In genomic region chr14:77301103-77301502, GRCh38 we compare ENCODE assay signal across 8 cellular contexts. TPM values are rescaled to one million over a fixed set of nuclear protein-coding genes. Genes with fewer than 3 reads are reported as not detected.
DNase-seq lines count a peak whose midpoint lies in the region; ATAC-seq and TF ChIP-seq lines count a peak whose summit lies in the region.

No MANE protein-coding gene starts in this region.

- CTCF ChIA-PET in GM10248 (lab: Yijun Ruan, JAX), result interaction anchor here (0.8 to 12.9 kb wide), 18 partner anchors 8 to 425 kb away, joined by 3 to 247 read pairs (median 4); partner anchors contain the start of gene POMT2

- POLR2A ChIA-PET in GM10248 (lab: Yijun Ruan, JAX), result no interaction called here

- no peaks in the 10 kb centered on the region for H3K27me3 ChIP-seq in gastrocnemius medialis

- H3K9me3 ChIP-seq in gastrocnemius medialis, result no peaks in the 10 kb centered on the region

- in situ Hi-C loops in astrocyte of the spinal cord (cut with HindIII; ENCODE audit: low sequenced_read_pairs), result no loop called here
- in situ Hi-C loops in gastrocnemius medialis (cut with MboI; ENCODE audit: low sequenced_read_pairs in 4 of 4), result no loop called here

- H3K36me3 ChIP-seq in gastrocnemius medialis, result peaks cover 0 to 34% of the 10 kb centered on the region in 2 donors

- H3K4me1 ChIP-seq in gastrocnemius medialis, result peaks cover 46 to 52% of the 10 kb centered on the region in 2 donors

- H3K4me3 ChIP-seq in astrocyte of the spinal cord (ENCODE audit: low read depth, low read length) (no peak overlapping the region), gastrocnemius medialis (peak overlapping the region in 1 of 4 donors; percentile 13)

- TF ChIP-seq CTCF in GM10248 (IDR thresholded peaks at IDR 0.05; ENCODE audit: control extremely low read depth, extremely low read depth, low read depth, missing control alignments) (peak; percentile 51), astrocyte of the spinal cord (IDR thresholded peaks at IDR 0.05; ENCODE audit: low read depth, low read length) (peak; percentile 94), gastrocnemius medialis (IDR thresholded peaks at IDR 0.05 in 4 of 5, conservative IDR thresholded peaks at IDR 0.05 in 1 of 5) (peak; percentile 80 to 95 (median 86))

- H3K27ac ChIP-seq in gastrocnemius medialis, result peak overlapping the region; percentile 24 to 97 (median 96)

- TF ChIP-seq POLR2A in gastrocnemius medialis (IDR thresholded peaks at IDR 0.05), result no peak

- intact Hi-C loops in gastrocnemius medialis (cut with DNase I; ENCODE audit: low total_unique reads), result loop anchor here (1.0 to 5.0 kb wide), 5 partner anchors 15 to 429 kb away; partner anchors contain the start of genes AHSA1, SAMD15, TMED8 and VIPAS39

- peak; percentile 65 to 73 for ATAC-seq in gastrocnemius medialis
- no peak for ATAC-seq in HG03045 (IDR thresholded peaks at IDR 0.05; ENCODE audit: unreplicated experiment)
- ATAC-seq in GM21723 (IDR thresholded peaks at IDR 0.05; ENCODE audit: unreplicated experiment), result no peak

- DNase-seq in GM10248 (ENCODE audit: extremely low spot score), result peak; percentile 73
- DNase-seq in Kasumi-1 (lab: John Stamatoyannopoulos, UW), result peak; percentile 79 to 82
- DNase-seq in SW480 (ENCODE audit: low spot score), result peak; percentile 54
- DNase-seq in astrocyte of the spinal cord (ENCODE audit: low read depth, low spot score), result peak; percentile 88
- DNase-seq in hypothalamus (lab: John Stamatoyannopoulos, UW), result peak; percentile 20 to 93 (median 77)
- DNase-seq in gastrocnemius medialis, result peak; percentile 82 to 87

RNA-seq across cellular contexts. Expression of gene POMT2, which starts 19.6 kb away (rescaled TPM):
- total RNA-seq in gastrocnemius medialis, result 10 to 100 TPM; 27.0 to 33.2 (median 28.9) TPM

RNA-seq across cellular contexts. Expression of gene GSTZ1, which starts 19.7 kb away (rescaled TPM):
- total RNA-seq in gastrocnemius medialis, result 10 to 100 TPM; 35.9 to 49.7 (median 36.6) TPM

RNA-seq across cellular contexts. Expression of gene NGB, which starts 30.1 kb away (rescaled TPM):
- not detected for total RNA-seq in gastrocnemius medialis

Comparison
In these comparisons a context has a peak if more than half of its experiments do, and no peak if none do; other contexts are left out.
1. ATAC-seq: peak in gastrocnemius medialis (2 of 2); none in HG03045 (single experiment) and GM21723 (single experiment).
2. Peak in every context shown above with its lines, with median percentiles within 50 percentile points of each other: DNase-seq and CTCF ChIP-seq.